In genomic region chr2:152453129-152453642, GRCh38 we compare ENCODE assay signal across 18 cellular contexts.
DNase-seq lines count a peak whose midpoint lies in the region; ATAC-seq and TF ChIP-seq lines count a peak whose summit lies in the region.
"Had no signal": no experiment of that assay in that cellular context is flagged by ENCODE, and none has a peak within 500 bp of the region (broad histone marks: within the 10 kb centered on the region; RNA-seq: fewer than 3 reads in every experiment).

No MANE protein-coding gene starts in this region.

- intact Hi-C loops in head of caudate nucleus (cut with DNase I) (no loop called here), spleen (cut with DNase I; ENCODE audit: low total_unique reads) (no loop called here)

- peaks cover 18% of the 10 kb centered on the region for H3K36me3 Mint-ChIP-seq in neural progenitor cell
- no peaks in the 10 kb centered on the region for H3K36me3 Mint-ChIP-seq in activated CD8-positive, alpha-beta memory T cell treated with anti-CD3 and anti-CD28 coated beads, Interleukin-2, amount 10 ng/mL, durations not matched to agents 7 days and 5 days
- H3K36me3 Mint-ChIP-seq: naive thymus-derived CD8-positive, alpha-beta T cell had no signal

- H3K4me1 ChIP-seq in neural progenitor cell (peaks cover 58% of the 10 kb centered on the region), spleen (no peaks in the 10 kb centered on the region)

- no peaks in the 10 kb centered on the region for H3K36me3 ChIP-seq in WERI-Rb-1
- no peaks in the 10 kb centered on the region for H3K36me3 ChIP-seq in neural progenitor cell
- no peaks in the 10 kb centered on the region for H3K36me3 ChIP-seq in spleen

- H2AFZ ChIP-seq in neural progenitor cell (replicated peaks): no peak overlapping the region

- H3K9ac ChIP-seq in neural progenitor cell: no peak overlapping the region

- peaks cover 31% of the 10 kb centered on the region for H3F3A ChIP-seq in neural progenitor cell (ENCODE audit: low read depth)

- TF ChIP-seq CTCF in WERI-Rb-1 (IDR thresholded peaks at IDR 0.05; ENCODE audit: low read depth, low read length): no peak
- no peak for TF ChIP-seq CTCF in neural progenitor cell (IDR thresholded peaks at IDR 0.05)
- no peak for TF ChIP-seq CTCF in spleen (IDR thresholded peaks at IDR 0.05 in 8 of 11, conservative IDR thresholded peaks at IDR 0.05 in 3 of 11)

- H3K4me3 ChIP-seq in WERI-Rb-1 (ENCODE audit: low read depth, low read length) (no peak overlapping the region), neural progenitor cell (peak overlapping the region; percentile 20), spleen (no peak overlapping the region)

- H3K27ac ChIP-seq in WERI-Rb-1 (peak overlapping the region; percentile 44), neural progenitor cell (no peak overlapping the region), spleen (no peak overlapping the region)

- H3K4me3 Mint-ChIP-seq in neural progenitor cell: peak overlapping the region; percentile 74
- no peak overlapping the region for H3K4me3 Mint-ChIP-seq in activated CD8-positive, alpha-beta memory T cell treated with anti-CD3 and anti-CD28 coated beads, Interleukin-2, amount 10 ng/mL, durations not matched to agents 7 days and 5 days
- H3K4me3 Mint-ChIP-seq: activated naive CD8-positive, alpha-beta T cell treated with anti-CD3 and anti-CD28 coated beads, Interleukin-2, amount 50 U/mL, for 24 hours; naive thymus-derived CD8-positive, alpha-beta T cell had no signal

- peaks cover 10% of the 10 kb centered on the region for H3K9me3 Mint-ChIP-seq in neural progenitor cell
- no peaks in the 10 kb centered on the region for H3K9me3 Mint-ChIP-seq in activated CD8-positive, alpha-beta memory T cell treated with anti-CD3 and anti-CD28 coated beads, Interleukin-2, amount 10 ng/mL, durations not matched to agents 7 days and 5 days (ENCODE audit: low read depth)
- H3K9me3 Mint-ChIP-seq: activated naive CD8-positive, alpha-beta T cell treated with anti-CD3 and anti-CD28 coated beads, Interleukin-2, amount 50 U/mL, for 24 hours had no signal

- CTCF ChIA-PET in activated CD8-positive, alpha-beta memory T cell treated with anti-CD3 and anti-CD28 coated beads, Interleukin-2, amount 10 ng/mL, durations not matched to agents 7 days and 5 days (lab: Charles Lee): no interaction called here

- WGBS in spleen, 5 donors: 77 to 90% (median 83%) methylated on average over 6 of the region's 6 CpGs

- no peak for ATAC-seq in activated CD8-positive, alpha-beta memory T cell treated with anti-CD3 and anti-CD28 coated beads, Interleukin-2, amount 10 ng/mL, durations not matched to agents 7 days and 5 days
- ATAC-seq: activated naive CD8-positive, alpha-beta T cell treated with anti-CD3 and anti-CD28 coated beads, Interleukin-2, amount 50 U/mL, for 24 hours; left colon; naive thymus-derived CD8-positive, alpha-beta T cell; Panc1 had no signal

- peaks cover 67% of the 10 kb centered on the region for H3K4me1 Mint-ChIP-seq in neural progenitor cell
- H3K4me1 Mint-ChIP-seq in activated CD8-positive, alpha-beta memory T cell treated with anti-CD3 and anti-CD28 coated beads, Interleukin-2, amount 10 ng/mL, durations not matched to agents 7 days and 5 days: no peaks in the 10 kb centered on the region
- H3K4me1 Mint-ChIP-seq: activated naive CD8-positive, alpha-beta T cell treated with anti-CD3 and anti-CD28 coated beads, Interleukin-2, amount 50 U/mL, for 24 hours; naive thymus-derived CD8-positive, alpha-beta T cell had no signal

- no peak for TF ChIP-seq POLR2A in spleen (IDR thresholded peaks at IDR 0.05)

- H3K9me3 ChIP-seq in WERI-Rb-1 (ENCODE audit: severe bottlenecking) (no peaks in the 10 kb centered on the region), neural progenitor cell (ENCODE audit: low read depth) (no peaks in the 10 kb centered on the region), spleen (no peaks in the 10 kb centered on the region)

- H3K27me3 ChIP-seq in WERI-Rb-1 (ENCODE audit: insufficient read depth, low read depth, severe bottlenecking) (no peaks in the 10 kb centered on the region), neural progenitor cell (no peaks in the 10 kb centered on the region), spleen (replicated peaks in 1 of 7) (no peaks in the 10 kb centered on the region)

- peak overlapping the region; percentile 76 for H3K4me2 ChIP-seq in neural progenitor cell

- peaks cover 92% of the 10 kb centered on the region for H4K20me1 ChIP-seq in neural progenitor cell (ENCODE audit: low read depth)

- DNase-seq in COLO829 (ENCODE audit: low spot score) (peak; percentile 58), WERI-Rb-1 (peak; percentile 22), head of caudate nucleus (peak in 34 of 42 donors; percentile 18 to 85 (median 68)), neural progenitor cell (ENCODE audit: low spot score) (peak; percentile 72), spleen (no peak), cortex of kidney (lab: John Stamatoyannopoulos, UW) (no peak)
- DNase-seq in activated CD4-positive, CD25-positive, alpha-beta regulatory T cell (lab: John Stamatoyannopoulos, UW): no peak
- DNase-seq in activated CD8-positive, alpha-beta memory T cell treated with anti-CD3 and anti-CD28 coated beads, Interleukin-2, amount 10 ng/mL, durations not matched to agents 7 days and 5 days: no peak
- DNase-seq: ACHN; activated CD4-positive, alpha-beta T cell treated with anti-CD3 and anti-CD28 coated beads for 4 hours; activated naive CD8-positive, alpha-beta T cell treated with anti-CD3 and anti-CD28 coated beads, Interleukin-2, amount 50 U/mL, for 24 hours; activated T-cell treated with anti-CD3 and anti-CD28 coated beads, Interleukin-2, amount 50 U/mL, for 1 hour; dermis blood vessel endothelial cell; left colon; naive thymus-derived CD8-positive, alpha-beta T cell; NCI-H1048; NCI-H226 had no signal

- peaks cover 94% of the 10 kb centered on the region for H3K79me2 ChIP-seq in neural progenitor cell (ENCODE audit: low read depth)

- no peaks in the 10 kb centered on the region for H3K27me3 Mint-ChIP-seq in neural progenitor cell (ENCODE audit: insufficient read depth, low read depth)
- peaks cover 16% of the 10 kb centered on the region for H3K27me3 Mint-ChIP-seq in activated CD8-positive, alpha-beta memory T cell treated with anti-CD3 and anti-CD28 coated beads, Interleukin-2, amount 10 ng/mL, durations not matched to agents 7 days and 5 days

- H3K27ac Mint-ChIP-seq in neural progenitor cell: peak overlapping the region; percentile 96
- H3K27ac Mint-ChIP-seq in activated CD8-positive, alpha-beta memory T cell treated with anti-CD3 and anti-CD28 coated beads, Interleukin-2, amount 10 ng/mL, durations not matched to agents 7 days and 5 days: no peak overlapping the region
- H3K27ac Mint-ChIP-seq: activated naive CD8-positive, alpha-beta T cell treated with anti-CD3 and anti-CD28 coated beads, Interleukin-2, amount 50 U/mL, for 24 hours; naive thymus-derived CD8-positive, alpha-beta T cell had no signal

Comparison
In these comparisons a context has a peak if more than half of its experiments do, and no peak if none do; other contexts are left out.
1. DNase-seq: peak in COLO829 (single experiment), WERI-Rb-1 (single experiment), head of caudate nucleus (34 of 42) and neural progenitor cell (single experiment); none in activated CD4-positive, CD25-positive, alpha-beta regulatory T cell (0 of 4), activated CD8-positive, alpha-beta memory T cell treated with anti-CD3 and anti-CD28 coated beads, Interleukin-2, amount 10 ng/mL, durations not matched to agents 7 days and 5 days (single experiment), spleen (single experiment) and cortex of kidney (single experiment).